ENCODE assay signal across 1 cellular context in genomic region chr7:143280160-143280559, GRCh38.
TF ChIP-seq lines count a peak whose summit lies in the region.

No MANE protein-coding gene starts in this region.

TF ChIP-seq in HCT116, 20 proteins besides CTCF, POLR2A, EP300 and RAD21:
- TF ChIP-seq REST (IDR thresholded peaks at IDR 0.05; ENCODE audit: low read depth) (no peak), JUND (IDR thresholded peaks at IDR 0.05) (no peak), EZH2phosphoT487 (IDR thresholded peaks at IDR 0.05; ENCODE audit: borderline replicate concordance) (no peak), CEBPB (IDR thresholded peaks at IDR 0.05; ENCODE audit: low read depth) (no peak), ZNF274 (IDR thresholded peaks at IDR 0.05; ENCODE audit: low read depth, low read length) (no peak), FOSL1 (IDR thresholded peaks at IDR 0.05; ENCODE audit: low read depth) (no peak), SRF (IDR thresholded peaks at IDR 0.05; ENCODE audit: low read depth) (no peak), YY1 (IDR thresholded peaks at IDR 0.05; ENCODE audit: extremely low read depth, insufficient replicate concordance, low read depth, low read length) (no peak), CBX3 (IDR thresholded peaks at IDR 0.05; ENCODE audit: low read depth) (no peak), SP1 (IDR thresholded peaks at IDR 0.05; ENCODE audit: low read depth) (no peak), MAX (IDR thresholded peaks at IDR 0.05) (no peak)
